Comparison of ENCODE assay signal across 8 cellular contexts in the genomic region with DNA sequence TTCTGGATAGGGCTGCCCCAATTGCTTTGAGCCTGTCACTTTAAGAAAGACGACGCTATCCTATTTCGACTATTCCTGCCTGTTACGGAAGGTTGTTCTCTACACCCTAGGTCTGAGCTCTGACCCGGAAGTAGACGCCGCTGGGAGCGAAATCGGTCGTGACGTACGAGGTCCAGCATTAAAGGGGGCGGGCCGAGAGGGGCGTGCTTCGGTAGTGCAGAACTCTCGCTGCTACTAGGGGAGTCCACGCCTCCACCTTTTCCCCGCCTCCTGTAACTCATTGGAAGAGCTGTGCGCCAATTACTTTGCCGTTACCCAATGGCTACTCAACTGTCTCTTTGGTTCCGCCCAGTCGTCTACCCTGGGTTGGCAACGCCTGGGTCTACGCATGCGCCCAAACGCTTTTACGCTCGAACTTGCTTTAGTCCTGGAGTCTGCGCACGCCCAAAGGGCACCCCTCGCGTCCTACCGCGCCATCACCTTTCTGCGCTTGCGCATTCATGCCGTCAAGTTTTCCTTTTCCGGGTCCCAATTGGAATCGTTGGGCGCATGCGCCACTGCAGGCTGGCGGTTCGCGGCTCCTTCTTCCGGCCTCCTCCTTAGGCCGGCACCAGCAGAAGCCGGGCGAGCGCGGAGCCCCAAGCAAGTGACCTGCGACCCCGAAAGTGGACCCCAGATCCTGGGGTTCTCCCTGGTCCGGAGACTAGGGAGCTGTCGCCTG. TPM values are rescaled to one million over a fixed set of nuclear protein-coding genes. Genes with fewer than 3 reads are reported as not detected.
DNase-seq lines count a peak whose midpoint lies in the region; ATAC-seq and TF ChIP-seq lines count a peak whose summit lies in the region.

A gene (plus strand): TSS at position 548 of the 721 bp plus-strand sequence. CDS start 536 bp downstream, outside the sequence.

- peak within 1 kb of the TSS; percentile 57; the same call in 1 of the 2 replicates for H2AFZ ChIP-seq in PC-3 (ENCODE audit: low read length)

- H3K27me3 ChIP-seq in PC-3 (ENCODE audit: low read length) (no peaks in the 10 kb centered on the region), mononuclear cell (ENCODE audit: insufficient read depth, low read length) (no peaks in the 10 kb centered on the region)

- ATAC-seq in GM21576 (IDR thresholded peaks at IDR 0.05; ENCODE audit: unreplicated experiment) = peak; percentile 69
- ATAC-seq in PC-3 = peak; percentile 82

- DNase-seq in DMS 273 treated with DMSO at 0.1 percent for 48 hours (lab: John Stamatoyannopoulos, UW) (peak; percentile 100), PC-3 (peak; percentile 100), activated T-cell treated with anti-CD3 and anti-CD28 coated beads for 48 hours (ENCODE audit: low read depth) (peak; percentile 99), epithelial cell of esophagus (ENCODE audit: low read depth) (peak; percentile 100)
- DNase-seq in stimulated activated CD8-positive, alpha-beta memory T cell treated with anti-CD3 and anti-CD28 coated beads, Interleukin-4, amount 100 ng/mL, for 1 hour (ENCODE audit: low read depth in 2 of 2, low spot score in 1 of 2) = peak; percentile 99 to 100

- H3F3A ChIP-seq in PC-3 (ENCODE audit: low read length, unreplicated experiment) = no peaks in the 10 kb centered on the region

- peak; percentile 51; the same call in 1 of the 2 replicates for TF ChIP-seq EP300 in Ishikawa (IDR thresholded peaks at IDR 0.05; ENCODE audit: borderline replicate concordance)

- intact Hi-C loops in PC-3 (cut with micrococcal nuclease) = loop anchor here (1.0 to 10.0 kb wide), 5 partner anchors 23 to 244 kb away; a partner anchor contains a TSS

- H3K27ac ChIP-seq in PC-3 (ENCODE audit: low read length) = peak within 1 kb of the TSS; percentile 81

- CTCF ChIA-PET in PC-3 (lab: Charles Lee) = interaction anchor here (0.6 to 1.3 kb wide), 4 partner anchors 21 to 283 kb away, joined by 3 to 4 read pairs (median 4); a partner anchor contains a TSS

- POLR2A ChIA-PET in PC-3 (lab: Charles Lee; ENCODE audit: unreplicated experiment) = interaction anchor here (0.5 to 1.3 kb wide), 10 partner anchors 8 to 757 kb away, joined by 3 to 5 read pairs (median 4); a partner anchor contains a TSS

- TF ChIP-seq CTCF in PC-3 (conservative IDR thresholded peaks at IDR 0.05; ENCODE audit: low read depth, low read length) (no peak), epithelial cell of esophagus (IDR thresholded peaks at IDR 0.05; ENCODE audit: insufficient read depth, low read depth, low read length, missing control alignments) (no peak)

- no peaks in the 10 kb centered on the region for H3K9me3 ChIP-seq in PC-3 (ENCODE audit: low read length)
- no peaks in the 10 kb centered on the region for H3K9me3 ChIP-seq in mononuclear cell (ENCODE audit: low read depth, low read length)

- H3K4me2 ChIP-seq in PC-3 (ENCODE audit: low read length) = peak within 1 kb of the TSS; percentile 92

- no peaks in the 10 kb centered on the region for H3K9me2 ChIP-seq in PC-3 (replicated peaks; ENCODE audit: low read length)

- TF ChIP-seq RAD21 in Ishikawa (IDR thresholded peaks at IDR 0.05; ENCODE audit: low read depth) = no peak

- peaks cover 87% of the 10 kb centered on the region for H3K79me2 ChIP-seq in PC-3 (ENCODE audit: low read length)

- BruUV-seq in PC-3 (replicated peaks; lab: Mats Ljungman, UMichigan) = no TSS peak

- peaks cover 27% of the 10 kb centered on the region for H3K36me3 ChIP-seq in PC-3 (ENCODE audit: low read depth, low read length)

- H3K9ac ChIP-seq in PC-3 (ENCODE audit: low read length) = peak within 1 kb of the TSS; percentile 94

- peaks cover 17% of the 10 kb centered on the region for H4K20me1 ChIP-seq in PC-3 (ENCODE audit: low read length)

- peaks cover 35% of the 10 kb centered on the region for H3K4me1 ChIP-seq in PC-3 (ENCODE audit: insufficient read depth, low read length)
- H3K4me1 ChIP-seq in mononuclear cell (ENCODE audit: insufficient read depth, low read length) = peaks cover 47% of the 10 kb centered on the region

- H3K4me3 ChIP-seq in PC-3 (ENCODE audit: low read length) = peak within 1 kb of the TSS; percentile 90
- peak within 1 kb of the TSS; percentile 98 for H3K4me3 ChIP-seq in epithelial cell of esophagus (ENCODE audit: low read length)
- peak within 1 kb of the TSS; percentile 92 for H3K4me3 ChIP-seq in mononuclear cell (ENCODE audit: low read length)

TF ChIP-seq in Ishikawa, 13 proteins besides CTCF, POLR2A, EP300 and RAD21:
- peak; percentile 54; the same call in 1 of the 2 replicates for TF ChIP-seq TAF1 (IDR thresholded peaks at IDR 0.05; ENCODE audit: low read depth)
- TF ChIP-seq ZBTB7A (IDR thresholded peaks at IDR 0.05; ENCODE audit: low read depth) = no peak
- peak; percentile 85 for TF ChIP-seq CREB1 (IDR thresholded peaks at IDR 0.05; ENCODE audit: low read depth)
- no peak for TF ChIP-seq FOXM1 (IDR thresholded peaks at IDR 0.05; ENCODE audit: borderline replicate concordance, low read depth)
- TF ChIP-seq, protein P1, sequence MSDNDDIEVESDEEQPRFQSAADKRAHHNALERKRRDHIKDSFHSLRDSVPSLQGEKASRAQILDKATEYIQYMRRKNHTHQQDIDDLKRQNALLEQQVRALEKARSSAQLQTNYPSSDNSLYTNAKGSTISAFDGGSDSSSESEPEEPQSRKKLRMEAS (IDR thresholded peaks at IDR 0.05) = peak; percentile 85; the same call in 1 of the 2 replicates
- peak; percentile 63; the same call in 1 of the 2 replicates for TF ChIP-seq TCF12 (IDR thresholded peaks at IDR 0.05; ENCODE audit: low read depth)
- TF ChIP-seq YY1 (IDR thresholded peaks at IDR 0.05; ENCODE audit: low read depth) = peak; percentile 82
TF ChIP-seq in Ishikawa: peak in this region for 5.

RNA-seq across cellular contexts. Expression of the gene that starts here (rescaled TPM):
- total RNA-seq in PC-3 (2014; rRNA removed) (53.6 and 69.9 TPM in 2 replicates), mononuclear cell (15.0 TPM)

Comparison
In these comparisons a context has a peak if more than half of its experiments do, and no peak if none do; other contexts are left out.
1. Peak in every context shown above with its lines: DNase-seq, ATAC-seq, H3K4me3 ChIP-seq and H3K27ac ChIP-seq.